In genomic region chr2:95005726-95006125, GRCh38 we compare ENCODE assay signal across 1 cellular context.
TF ChIP-seq lines count a peak whose summit lies in the region.

No MANE protein-coding gene starts in this region.

TF ChIP-seq in GM23338, 12 proteins besides CTCF, POLR2A, EP300 and RAD21 (continued from another document):
- TF ChIP-seq REST (IDR thresholded peaks at IDR 0.05; ENCODE audit: unreplicated experiment), result no peak
TF ChIP-seq in GM23338: peak in this region for 0.
